ENCODE assay signal across 9 cellular contexts in the genomic region with DNA sequence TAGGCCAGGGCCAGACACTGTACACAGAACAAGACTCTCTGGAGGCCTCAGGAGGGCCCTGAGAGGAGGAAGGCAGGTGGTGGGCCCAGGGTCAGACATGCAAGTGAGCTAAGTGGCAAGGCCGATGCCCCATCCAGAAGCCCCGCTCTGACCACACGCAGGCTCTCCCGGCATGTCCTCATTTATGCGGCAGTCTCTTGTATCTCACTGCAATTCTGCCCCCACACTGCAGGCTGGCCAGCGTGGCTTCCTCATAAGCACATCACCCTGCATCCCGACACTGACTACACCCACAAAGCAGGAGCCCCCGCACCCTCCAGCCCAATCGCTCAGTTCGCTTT. TPM values are rescaled to one million over a fixed set of nuclear protein-coding genes. Genes with fewer than 3 reads are reported as not detected.
A peak's percentile ranks its signal among the peaks of the same experiment; 100 is the strongest.
DNase-seq lines count a peak whose midpoint lies in the region; ATAC-seq and TF ChIP-seq lines count a peak whose summit lies in the region.
"Had no signal": no experiment of that assay in that cellular context is flagged by ENCODE, and none has a peak within 500 bp of the region (broad histone marks: within the 10 kb centered on the region; RNA-seq: fewer than 3 reads in every experiment).

No MANE protein-coding gene starts in this region.

- peak overlapping the region; percentile 66 for H3K27ac Mint-ChIP-seq in GM23338
- H3K27ac Mint-ChIP-seq in Caco-2 (ENCODE audit: unreplicated experiment), result no peak overlapping the region

- WGBS in heart right ventricle, 2 donors, result 55 to 66% methylated on average over 10 of the region's 10 CpGs
- 88 to 91% methylated on average over 10 of the region's 10 CpGs for WGBS in sigmoid colon, 2 donors

- no peak for TF ChIP-seq EP300 in sigmoid colon (IDR thresholded peaks at IDR 0.05)

- no TSS peak for BruUV-seq in Caco-2 (replicated peaks; lab: Mats Ljungman, UMichigan)

- H3K27me3 Mint-ChIP-seq in GM23338 (ENCODE audit: insufficient read depth, low read depth, poor library complexity) (peaks cover 9% of the 10 kb centered on the region), Caco-2 (ENCODE audit: insufficient read depth, unreplicated experiment) (no peaks in the 10 kb centered on the region)

- H3K79me2 ChIP-seq in GM23338 (replicated peaks; ENCODE audit: insufficient read depth), result peaks cover 3% of the 10 kb centered on the region; the same call in 1 of the 2 replicates

- H3K4me1 Mint-ChIP-seq in GM23338, result peaks cover 28% of the 10 kb centered on the region
- peaks cover 6% of the 10 kb centered on the region for H3K4me1 Mint-ChIP-seq in Caco-2 (ENCODE audit: low read depth, unreplicated experiment)

- H3K9me2 ChIP-seq in GM23338 (ENCODE audit: insufficient read depth), result no peaks in the 10 kb centered on the region

- no peak for TF ChIP-seq CTCF in GM23338 (conservative IDR thresholded peaks at IDR 0.05; ENCODE audit: low read depth in 2 of 2)
- no peak for TF ChIP-seq CTCF in WERI-Rb-1 (IDR thresholded peaks at IDR 0.05; ENCODE audit: low read depth, low read length)
- TF ChIP-seq CTCF in heart right ventricle (IDR thresholded peaks at IDR 0.05), result no peak
- TF ChIP-seq CTCF in sigmoid colon (IDR thresholded peaks at IDR 0.05), result no peak
- TF ChIP-seq CTCF in Caco-2 (IDR thresholded peaks at IDR 0.05; ENCODE audit: insufficient read depth in 1 of 2, low read depth in 1 of 2, low read length in 1 of 2, severe bottlenecking in 1 of 2, unreplicated experiment in 1 of 2), result no peak

- H3K27ac ChIP-seq in GM23338 (ENCODE audit: low read depth) (0 out of 2 replicates have a peak overlapping the region, but pooled peaks have one; percentile 42), WERI-Rb-1 (peak overlapping the region; percentile 27; the same call in 1 of the 2 replicates), heart right ventricle (peak overlapping the region; percentile 83 to 96 (median 92)), sigmoid colon (peak overlapping the region; percentile 67 to 94 (median 90))

- CTCF ChIA-PET in Caco-2 (lab: Charles Lee), result no interaction called here

- intact Hi-C loops in heart right ventricle (cut with DNase I), result loop anchor here in 1 of 10 donors (2.0 kb wide), 1 partner anchor 13 kb away; no protein-coding TSS in a partner anchor
- intact Hi-C loops in sigmoid colon (cut with DNase I), result no loop called here
- intact Hi-C loops in Caco-2 (cut with micrococcal nuclease; ENCODE audit: unreplicated experiment), result no loop called here

- 0 out of 2 replicates have a peak overlapping the region, but pooled peaks have one; percentile 26 for H3K4me2 ChIP-seq in GM23338

- no peak overlapping the region for H2AFZ ChIP-seq in GM23338

- no peaks in the 10 kb centered on the region for H3F3A ChIP-seq in GM23338 (replicated peaks; ENCODE audit: low read depth)

- H3K36me3 ChIP-seq in GM23338 (ENCODE audit: insufficient read depth) (no peaks in the 10 kb centered on the region), WERI-Rb-1 (peaks cover 51% of the 10 kb centered on the region), heart right ventricle (peaks cover 0 to 58% (median 10%) of the 10 kb centered on the region in 9 donors), sigmoid colon (peaks cover 0 to 6% (median 1%) of the 10 kb centered on the region in 4 donors), Caco-2 (ENCODE audit: control insufficient read depth, insufficient read depth, low read length) (peaks cover under 1% of the 10 kb centered on the region; the same call in 1 of the 2 replicates)

- POLR2A ChIA-PET in Caco-2 (lab: Charles Lee), result no interaction called here

- H3K4me3 Mint-ChIP-seq in GM23338, result no peak overlapping the region
- H3K4me3 Mint-ChIP-seq in Caco-2 (ENCODE audit: unreplicated experiment), result no peak overlapping the region

- H4K20me1 ChIP-seq in GM23338 (replicated peaks; ENCODE audit: insufficient read depth), result no peaks in the 10 kb centered on the region

- H3K27me3 ChIP-seq in GM23338 (ENCODE audit: insufficient read depth) (no peaks in the 10 kb centered on the region), WERI-Rb-1 (ENCODE audit: insufficient read depth, low read depth, severe bottlenecking) (no peaks in the 10 kb centered on the region), heart right ventricle (no peaks in the 10 kb centered on the region), sigmoid colon (no peaks in the 10 kb centered on the region), Caco-2 (replicated peaks; ENCODE audit: control insufficient read depth, insufficient read depth, low read length) (no peaks in the 10 kb centered on the region)

- peaks cover 11% of the 10 kb centered on the region for H3K36me3 Mint-ChIP-seq in GM23338 (ENCODE audit: low read depth)
- peaks cover 21% of the 10 kb centered on the region for H3K36me3 Mint-ChIP-seq in Caco-2 (ENCODE audit: insufficient read depth, unreplicated experiment)

- H3K4me1 ChIP-seq in GM23338 (ENCODE audit: insufficient read depth) (peaks cover 19% of the 10 kb centered on the region; the same call in 1 of the 2 replicates), heart right ventricle (peaks cover 41 to 98% (median 90%) of the 10 kb centered on the region in 9 donors), sigmoid colon (peaks cover 0 to 60% (median 47%) of the 10 kb centered on the region in 4 donors), Caco-2 (no peaks in the 10 kb centered on the region)

- H3K9me3 Mint-ChIP-seq in GM23338 (no peaks in the 10 kb centered on the region), Caco-2 (ENCODE audit: unreplicated experiment) (no peaks in the 10 kb centered on the region)

- H3K4me3 ChIP-seq in GM23338 (no peak overlapping the region), WERI-Rb-1 (ENCODE audit: low read depth, low read length) (no peak overlapping the region), heart right ventricle (no peak overlapping the region), sigmoid colon (no peak overlapping the region), Caco-2 (ENCODE audit: low read depth, low read length) (no peak overlapping the region)
- H3K4me3 ChIP-seq: K562 had no signal

- no peak for ATAC-seq in GM23338
- ATAC-seq in heart right ventricle, result peak in 5 of 8 donors; percentile 2 to 28 (median 4)
- ATAC-seq: K562 had no signal

- DNase-seq in GM23338 (ENCODE audit: low spot score) (no peak), WERI-Rb-1 (no peak), heart right ventricle (no peak), sigmoid colon (no peak), DMS53 (lab: John Stamatoyannopoulos, UW) (no peak), NCI-H446 treated with DMSO at 0.1 percent for 48 hours (lab: John Stamatoyannopoulos, UW) (no peak), NCI-H510A (lab: John Stamatoyannopoulos, UW) (no peak), Caco-2 (no peak)

- H3K9me3 ChIP-seq in WERI-Rb-1 (ENCODE audit: severe bottlenecking) (no peaks in the 10 kb centered on the region), heart right ventricle (no peaks in the 10 kb centered on the region), sigmoid colon (no peaks in the 10 kb centered on the region), Caco-2 (no peaks in the 10 kb centered on the region)

- no peak for TF ChIP-seq POLR2A in sigmoid colon (IDR thresholded peaks at IDR 0.05)

TF ChIP-seq in GM23338, 12 proteins besides CTCF, POLR2A, EP300 and RAD21 (continues in another document):
- no peak for TF ChIP-seq POLR2AphosphoS5 (IDR thresholded peaks at IDR 0.05; ENCODE audit: low read depth)
- no peak for TF ChIP-seq EZH2 (IDR thresholded peaks at IDR 0.05; ENCODE audit: low read depth, unreplicated experiment)
- TF ChIP-seq ZNF331 (CRISPR knock-in tag; IDR thresholded peaks at IDR 0.05; ENCODE audit: low read depth), result no peak
- TF ChIP-seq JUNB (IDR thresholded peaks at IDR 0.05; ENCODE audit: unreplicated experiment), result no peak

RNA-seq across cellular contexts. Expression of gene SSH1, which starts 17.5 kb away (rescaled TPM):
- 10.8 and 11.8 TPM in 2 replicates for total RNA-seq in GM23338 (2014; rRNA removed; shearing (Covaris generic))
- polyA plus RNA-seq in GM23338 (2016; fragmentation: Nextera tagmentation; extraction: Ambion mirVana) (3.4 and 3.6 TPM in 2 replicates), heart right ventricle (1 to 10 TPM; 4.2 to 7.5 TPM), sigmoid colon (10 to 100 TPM in 1 of 3 donors, 1 to 10 TPM in 2; 3.6 to 10.1 (median 5.1) TPM)
- total RNA-seq in heart right ventricle (10 to 100 TPM; 28.4 to 48.7 (median 35.1) TPM), sigmoid colon (10 to 100 TPM in 3 of 4 donors, 1 to 10 TPM in 1; 9.9 to 19.7 (median 12.6) TPM), Caco-2 (2022) (26.0 and 27.7 TPM in 2 replicates)

RNA-seq across cellular contexts. Expression of gene DAO, which starts 40.0 kb away (rescaled TPM):
- total RNA-seq in GM23338 (2014; rRNA removed; shearing (Covaris generic)), result not detected in 2 replicates
- polyA plus RNA-seq in GM23338 (2016; fragmentation: Nextera tagmentation; extraction: Ambion mirVana) (not detected in 2 replicates), heart right ventricle (not detected), sigmoid colon (1 to 10 TPM; 1.0 to 9.0 (median 4.2) TPM)
- total RNA-seq in heart right ventricle (not detected), sigmoid colon (not detected), Caco-2 (2022) (not detected in 2 replicates)
- total RNA-seq: K562 had no signal
- polyA plus RNA-seq: K562 had no signal

Comparison
In these comparisons a context has a peak if more than half of its experiments do, and no peak if none do; other contexts are left out.
1. H3K27ac ChIP-seq: peak in every context shown above with its lines; median percentile 92 in heart right ventricle; 90 in sigmoid colon; 42 in GM23338; 27 in WERI-Rb-1.